11 cellular contexts compared by ENCODE assay signal in the genomic region with DNA sequence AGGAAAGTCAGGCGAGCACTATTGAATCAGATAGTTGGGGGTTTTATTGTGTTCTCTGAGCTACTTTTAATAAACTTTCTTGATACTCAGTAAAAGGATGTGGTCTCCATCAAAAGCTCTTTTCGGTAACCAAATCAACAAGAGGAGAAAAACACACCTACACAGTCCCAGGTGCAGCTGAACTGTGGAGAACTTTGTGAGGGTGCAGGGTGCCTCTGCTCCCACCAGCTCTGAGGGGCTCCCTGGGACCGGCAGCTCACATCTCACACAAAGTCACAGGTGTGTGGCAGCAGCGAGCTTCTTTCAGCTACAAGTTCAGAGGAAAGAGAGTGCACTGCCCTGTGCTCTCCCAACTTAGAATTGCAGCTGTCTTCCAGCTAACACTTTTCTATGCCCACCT.
DNase-seq lines count a peak whose midpoint lies in the region; ATAC-seq and TF ChIP-seq lines count a peak whose summit lies in the region.
"Had no signal": no experiment of that assay in that cellular context is flagged by ENCODE, and none has a peak within 500 bp of the region (broad histone marks: within the 10 kb centered on the region; RNA-seq: fewer than 3 reads in every experiment).

No MANE protein-coding gene starts in this region.

- TF ChIP-seq CTCF in GM12865 (IDR thresholded peaks at IDR 0.05; ENCODE audit: insufficient read depth, low read depth, low read length, missing control alignments) = no peak

- H3K27ac Mint-ChIP-seq in T-helper 17 cell = peak overlapping the region; percentile 83

- peak; percentile 76 for DNase-seq in GM12865 (ENCODE audit: low read depth)
- no peak for DNase-seq in T-helper 17 cell
- DNase-seq in activated naive CD4-positive, alpha-beta T cell (lab: John Stamatoyannopoulos, UW) = peak in 3 of 4 experiments; percentile 2 to 39 (median 20)
- DNase-seq in stimulated activated CD4-positive, alpha-beta T cell treated with anti-CD3 and anti-CD28 coated beads, Interleukin-4, amount 100 ng/mL, for 24 hours = peak; percentile 59
- DNase-seq in iPS-NIHi11 (ENCODE audit: low spot score) = no peak
- DNase-seq in 8988T = no peak
- DNase-seq in inferior parietal cortex (ENCODE audit: extremely low spot score) = no peak
- DNase-seq: COR-L47, NCI-H1694 treated with DMSO at 0.1 percent for 48 hours, upper lobe of right lung had no signal

- H3K36me3 Mint-ChIP-seq in T-helper 17 cell (ENCODE audit: low read depth) = no peaks in the 10 kb centered on the region

- peaks cover 18% of the 10 kb centered on the region for H3K4me1 Mint-ChIP-seq in T-helper 17 cell

- H3K9me3 ChIP-seq in T-helper 17 cell (ENCODE audit: control insufficient read depth, low read length, poor library complexity, severe bottlenecking) = no peaks in the 10 kb centered on the region
- H3K9me3 ChIP-seq: upper lobe of right lung had no signal

- peak overlapping the region; percentile 50 for H3K4me3 Mint-ChIP-seq in T-helper 17 cell

- H3K4me3 ChIP-seq in GM12865 (ENCODE audit: low read depth, low read length) = no peak overlapping the region
- H3K4me3 ChIP-seq: upper lobe of right lung had no signal

- ATAC-seq in T-helper 17 cell (peak; percentile 84), GM19452 (IDR thresholded peaks at IDR 0.05; ENCODE audit: unreplicated experiment) (no peak)
- ATAC-seq: upper lobe of right lung had no signal

- H3K27me3 Mint-ChIP-seq in T-helper 17 cell = no peaks in the 10 kb centered on the region

Comparison
In these comparisons a context has a peak if more than half of its experiments do, and no peak if none do; other contexts are left out.
1. DNase-seq: peak in GM12865 (single experiment), activated naive CD4-positive, alpha-beta T cell (3 of 4) and stimulated activated CD4-positive, alpha-beta T cell treated with anti-CD3 and anti-CD28 coated beads, Interleukin-4, amount 100 ng/mL, for 24 hours (single experiment); none in T-helper 17 cell (0 of 3), iPS-NIHi11 (single experiment), 8988T (single experiment) and inferior parietal cortex (single experiment).